In the genomic region with DNA sequence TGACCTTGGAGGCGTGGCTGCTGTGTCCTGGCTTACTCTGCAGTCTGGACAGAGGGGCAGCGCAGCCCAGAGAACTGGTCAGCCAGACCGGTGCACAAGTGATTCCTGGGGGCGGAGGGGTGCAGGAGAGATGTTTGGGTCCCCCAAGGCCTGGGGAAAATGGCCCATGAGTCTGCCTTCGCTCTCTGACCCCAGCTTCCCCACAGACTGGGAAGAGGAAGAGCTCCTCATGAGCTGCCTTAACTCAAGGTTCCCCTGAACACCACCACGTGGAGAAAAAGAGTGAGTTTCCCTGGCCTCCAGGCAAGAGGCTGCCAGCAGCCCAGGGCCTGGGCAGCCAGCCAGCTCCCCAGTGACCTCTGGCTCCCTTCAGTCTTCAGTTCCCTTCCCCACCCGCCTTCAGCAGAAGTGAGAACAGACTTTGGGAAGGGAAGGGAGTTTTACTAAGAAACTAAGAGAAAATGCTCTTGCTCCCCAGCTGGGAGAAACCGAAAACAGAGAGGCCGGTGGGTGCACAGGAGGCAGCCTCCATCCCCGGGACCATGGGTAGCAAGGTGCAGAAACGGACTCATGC, we compare ENCODE assay signal across 8 cellular contexts. TPM values are rescaled to one million over a fixed set of nuclear protein-coding genes. Genes with fewer than 3 reads are reported as not detected.
DNase-seq lines count a peak whose midpoint lies in the region; ATAC-seq and TF ChIP-seq lines count a peak whose summit lies in the region.

No MANE protein-coding gene starts in this region.

- TF ChIP-seq RAD21 in IMR-90 (IDR thresholded peaks at IDR 0.05; ENCODE audit: low read length), result no peak

- H3K27me3 ChIP-seq in BLaER1 treated with 17β-estradiol and CSF1 and Interleukin-3, amounts not matched to agents 10 nM and 100 nM, result no peaks in the 10 kb centered on the region
- no peaks in the 10 kb centered on the region; the same call in 1 of the 2 replicates for H3K27me3 ChIP-seq in IMR-90 (ENCODE audit: control insufficient read depth, insufficient read depth, low read length)
- H3K27me3 ChIP-seq in subcutaneous abdominal adipose tissue (ENCODE audit: control insufficient read depth in 5 of 5, insufficient read depth in 4 of 5, low read length in 5 of 5), result no peaks in the 10 kb centered on the region

- in situ Hi-C loops in IMR-90 (cut with MboI; ENCODE audit: low sequenced_read_pairs), result no loop called here

- POLR2A ChIA-PET in IMR-90 (lab: Charles Lee; ENCODE audit: unreplicated experiment), result interaction anchor here (0.9 kb wide), 1 partner anchor 121 kb away, joined by 3 read pairs; no protein-coding TSS in a partner anchor

- peak overlapping the region in 1 of 2 donors; percentile 71 for H3K27ac Mint-ChIP-seq in stimulated activated naive CD8-positive, alpha-beta T cell treated with anti-CD3 and anti-CD28 coated beads, Interleukin-15, amount 100 ng/mL, for 72 hours

- H3K27me3 Mint-ChIP-seq in stimulated activated naive CD8-positive, alpha-beta T cell treated with anti-CD3 and anti-CD28 coated beads, Interleukin-15, amount 100 ng/mL, for 72 hours, result no peaks in the 10 kb centered on the region

- H3K9ac ChIP-seq in BLaER1 treated with 17β-estradiol and CSF1 and Interleukin-3, amounts not matched to agents 10 nM and 100 nM, result peak overlapping the region in 10 of 11 experiments; percentile 12 to 56 (median 32); a peak in 11 of 22 replicates
- H3K9ac ChIP-seq in IMR-90 (ENCODE audit: low read depth, low read length) (no peak overlapping the region), subcutaneous abdominal adipose tissue (ENCODE audit: low read length in 5 of 5) (peak overlapping the region in 4 of 5 donors; percentile 7 to 57 (median 38))

- H3K9me1 ChIP-seq in IMR-90 (ENCODE audit: insufficient read depth, low read length), result no peaks in the 10 kb centered on the region

- H3K4me2 ChIP-seq in BLaER1 treated with 17β-estradiol and CSF1 and Interleukin-3, amounts not matched to agents 10 nM and 100 nM, result peak overlapping the region; percentile 14 to 92 (median 55); a peak in 20 of 22 replicates
- no peak overlapping the region for H3K4me2 ChIP-seq in IMR-90 (ENCODE audit: low read depth, low read length)

- dilution Hi-C loops in IMR-90 (cut with HindIII; ENCODE audit: low sequenced_read_pairs, unreplicated experiment), result no loop called here

- H3K36me3 ChIP-seq in BLaER1 treated with 17β-estradiol and CSF1 and Interleukin-3, amounts not matched to agents 10 nM and 100 nM, result peaks cover 0 to 22% (median 0%) of the 10 kb centered on the region in 11 experiments; a peak in 9 of 22 replicates
- H3K36me3 ChIP-seq in IMR-90 (ENCODE audit: control insufficient read depth, insufficient read depth, low read length) (no peaks in the 10 kb centered on the region), subcutaneous abdominal adipose tissue (ENCODE audit: control insufficient read depth in 5 of 5, insufficient read depth in 5 of 5, low read length in 5 of 5) (peaks cover 0 to 3% (median 0%) of the 10 kb centered on the region in 5 donors)

- H3K4me3 Mint-ChIP-seq in stimulated activated naive CD8-positive, alpha-beta T cell treated with anti-CD3 and anti-CD28 coated beads, Interleukin-15, amount 100 ng/mL, for 72 hours, result no peak overlapping the region

- CTCF ChIA-PET in IMR-90 (lab: Yijun Ruan, JAX), result interaction anchor here (1.1 kb wide), 1 partner anchor 32 kb away, joined by 5 read pairs; no protein-coding TSS in a partner anchor

- intact Hi-C loops in IMR-90 (cut with micrococcal nuclease), result no loop called here

- no peak for TF ChIP-seq POLR2A in IMR-90 (IDR thresholded peaks at IDR 0.05; ENCODE audit: low read depth, low read length)

- 30% methylated on average over 2 of the region's 11 CpGs; no CpG with 5 or more reads in 1 of the 2 experiments for WGBS in IMR-90 (ENCODE audit: extremely low coverage in 2 of 2, insufficient read length in 1 of 2), 2 experiments

- peaks cover 0 to 44% (median 0%) of the 10 kb centered on the region in 11 experiments; a peak in 9 of 22 replicates for H4K20me1 ChIP-seq in BLaER1 treated with 17β-estradiol and CSF1 and Interleukin-3, amounts not matched to agents 10 nM and 100 nM
- no peaks in the 10 kb centered on the region for H4K20me1 ChIP-seq in IMR-90 (ENCODE audit: insufficient read depth, low read length)

- H2BK20ac ChIP-seq in IMR-90 (ENCODE audit: low read depth, low read length), result no peak overlapping the region

- H2BK120ac ChIP-seq in IMR-90 (ENCODE audit: low read depth, low read length), result no peak overlapping the region

- H3K79me1 ChIP-seq in IMR-90 (ENCODE audit: low read depth in 1 of 2, low read length in 2 of 2), result no peaks in the 10 kb centered on the region

- no peak overlapping the region for H4K5ac ChIP-seq in IMR-90 (ENCODE audit: low read depth, low read length)

- peaks cover 78% of the 10 kb centered on the region for H3K4me1 Mint-ChIP-seq in stimulated activated naive CD8-positive, alpha-beta T cell treated with anti-CD3 and anti-CD28 coated beads, Interleukin-15, amount 100 ng/mL, for 72 hours

- no peaks in the 10 kb centered on the region for H3K9me3 Mint-ChIP-seq in stimulated activated naive CD8-positive, alpha-beta T cell treated with anti-CD3 and anti-CD28 coated beads, Interleukin-15, amount 100 ng/mL, for 72 hours

- no peak overlapping the region for H4K91ac ChIP-seq in IMR-90 (ENCODE audit: insufficient read depth, low read depth, low read length)

- no peak overlapping the region for H3K4ac ChIP-seq in IMR-90 (ENCODE audit: low read depth, low read length)

- DNase-seq in IMR-90 (peak; percentile 76), amygdala (lab: John Stamatoyannopoulos, UW) (peak in 47 of 56 donors; percentile 17 to 80 (median 61)), inferior parietal cortex (ENCODE audit: extremely low spot score) (peak; percentile 65)
- no peak for DNase-seq in stimulated activated naive CD8-positive, alpha-beta T cell treated with anti-CD3 and anti-CD28 coated beads, Interleukin-15, amount 100 ng/mL, for 72 hours

- ATAC-seq in IMR-90 (ENCODE audit: low read depth), result peak; percentile 85
- ATAC-seq in GM21529 (IDR thresholded peaks at IDR 0.05; ENCODE audit: unreplicated experiment), result no peak
- no peak for ATAC-seq in GM18517 (IDR thresholded peaks at IDR 0.05; ENCODE audit: unreplicated experiment)
- ATAC-seq in stimulated activated naive CD8-positive, alpha-beta T cell treated with anti-CD3 and anti-CD28 coated beads, Interleukin-15, amount 100 ng/mL, for 72 hours, result no peak

- H3K27ac ChIP-seq in BLaER1 treated with 17β-estradiol and CSF1 and Interleukin-3, amounts not matched to agents 10 nM and 100 nM, result peak overlapping the region in 10 of 11 experiments; percentile 1 to 66 (median 54); a peak in 16 of 22 replicates
- H3K27ac ChIP-seq in IMR-90 (ENCODE audit: insufficient read depth, low read length) (no peak overlapping the region), subcutaneous abdominal adipose tissue (ENCODE audit: low read depth, low read length) (peak overlapping the region; percentile 86)

- no peak overlapping the region for H3K4me3 ChIP-seq in BLaER1 treated with 17β-estradiol and CSF1 and Interleukin-3, amounts not matched to agents 10 nM and 100 nM
- H3K4me3 ChIP-seq in IMR-90 (ENCODE audit: insufficient read depth, low read depth, low read length) (no peak overlapping the region), subcutaneous abdominal adipose tissue (ENCODE audit: low read depth in 1 of 5, low read length in 5 of 5) (peak overlapping the region in 4 of 5 donors; percentile 9 to 49 (median 29))

- H4K8ac ChIP-seq in IMR-90 (ENCODE audit: low read depth in 2 of 2, low read length in 2 of 2), result no peak overlapping the region

- no peaks in the 10 kb centered on the region for H3K9me3 ChIP-seq in BLaER1 treated with 17β-estradiol and CSF1 and Interleukin-3, amounts not matched to agents 10 nM and 100 nM (replicated peaks in 1 of 11)
- H3K9me3 ChIP-seq in IMR-90 (ENCODE audit: control insufficient read depth, insufficient read depth, low read length) (no peaks in the 10 kb centered on the region), subcutaneous abdominal adipose tissue (ENCODE audit: control insufficient read depth in 5 of 5, low read length in 5 of 5) (no peaks in the 10 kb centered on the region)

- TF ChIP-seq CTCF in IMR-90 (conservative IDR thresholded peaks at IDR 0.05; ENCODE audit: low read depth, low read length), result 0 out of 2 replicates have a peak, but pooled peaks have one; percentile 3

- H3K56ac ChIP-seq in IMR-90 (ENCODE audit: extremely low read depth, insufficient read depth, low read length), result no peak overlapping the region

- no peak overlapping the region for H2AK9ac ChIP-seq in IMR-90 (replicated peaks; ENCODE audit: low read depth, low read length, poor library complexity)

- no peak overlapping the region for H3K18ac ChIP-seq in IMR-90 (ENCODE audit: low read depth, low read length)

- no peak overlapping the region for H2BK5ac ChIP-seq in IMR-90 (ENCODE audit: low read depth, low read length, poor library complexity, severe bottlenecking)

- H2AK5ac ChIP-seq in IMR-90 (ENCODE audit: low read depth, low read length), result no peak overlapping the region

- BruUV-seq in IMR-90 (replicated peaks; lab: Mats Ljungman, UMichigan), result no TSS peak

- H2BK15ac ChIP-seq in IMR-90 (ENCODE audit: low read depth, low read length), result no peak overlapping the region

- peak overlapping the region; percentile 2 for H2AFZ ChIP-seq in IMR-90 (replicated peaks; ENCODE audit: low read length, poor library complexity)

- peaks cover 52 to 90% (median 65%) of the 10 kb centered on the region in 10 experiments for H3K4me1 ChIP-seq in BLaER1 treated with 17β-estradiol and CSF1 and Interleukin-3, amounts not matched to agents 10 nM and 100 nM
- H3K4me1 ChIP-seq in IMR-90 (ENCODE audit: control insufficient read depth, insufficient read depth, low read length) (peaks cover 3% of the 10 kb centered on the region; the same call in 1 of the 2 replicates), subcutaneous abdominal adipose tissue (ENCODE audit: control insufficient read depth in 5 of 5, insufficient read depth in 5 of 5, low read length in 5 of 5) (peaks cover 17 to 60% (median 49%) of the 10 kb centered on the region in 5 donors)

- H3K14ac ChIP-seq in IMR-90 (replicated peaks; ENCODE audit: low read depth, low read length), result no peak overlapping the region

- no peak overlapping the region for H3K23ac ChIP-seq in IMR-90 (ENCODE audit: low read depth, low read length)

RNA-seq across cellular contexts. Expression of a gene that starts 2.0 kb away (rescaled TPM):
- total RNA-seq in IMR-90 (2012; rRNA removed), result not detected in 2 replicates
- not detected in 2 replicates for polyA plus RNA-seq in IMR-90 (2012; rRNA removed)
- not detected in 2 replicates for polyA plus RNA-seq in IMR-90 (2012; cell fraction: cytosol; rRNA removed)
- polyA plus RNA-seq in IMR-90 (2012; cell fraction: nucleus; rRNA removed; ENCODE audit: low replicate concordance), result not detected in 2 replicates

RNA-seq across cellular contexts. Expression of a gene that starts 13.7 kb away (rescaled TPM):
- not detected in 2 replicates for total RNA-seq in IMR-90 (2012; rRNA removed)
- not detected in 2 replicates for polyA plus RNA-seq in IMR-90 (2012; rRNA removed)
- not detected in 2 replicates for polyA plus RNA-seq in IMR-90 (2012; cell fraction: cytosol; rRNA removed)
- polyA plus RNA-seq in IMR-90 (2012; cell fraction: nucleus; rRNA removed; ENCODE audit: low replicate concordance), result 0.01 TPM in 1 of 2 replicates, not detected in the other

RNA-seq across cellular contexts. Expression of a gene that starts 15.7 kb away (rescaled TPM):
- 0.28 TPM in 1 of 2 replicates, not detected in the other for total RNA-seq in IMR-90 (2012; rRNA removed)
- polyA plus RNA-seq in IMR-90 (2012; rRNA removed), result 0.19 and 0.32 TPM in 2 replicates
- 0.03 and 0.25 TPM in 2 replicates for polyA plus RNA-seq in IMR-90 (2012; cell fraction: cytosol; rRNA removed)
- 0.63 and 1.1 TPM in 2 replicates for polyA plus RNA-seq in IMR-90 (2012; cell fraction: nucleus; rRNA removed; ENCODE audit: low replicate concordance)

RNA-seq across cellular contexts. Expression of a gene that starts 24.1 kb away (rescaled TPM):
- 11.1 and 14.7 TPM in 2 replicates for total RNA-seq in IMR-90 (2012; rRNA removed)
- polyA plus RNA-seq in IMR-90 (2012; rRNA removed), result 63.1 and 77.3 TPM in 2 replicates
- 38.9 and 89.5 TPM in 2 replicates for polyA plus RNA-seq in IMR-90 (2012; cell fraction: cytosol; rRNA removed)
- 27.9 and 43.7 TPM in 2 replicates for polyA plus RNA-seq in IMR-90 (2012; cell fraction: nucleus; rRNA removed; ENCODE audit: low replicate concordance)

RNA-seq across cellular contexts. Expression of a gene that starts 42.6 kb away (rescaled TPM):
- total RNA-seq in IMR-90 (2012; rRNA removed), result 109 and 219 TPM in 2 replicates
- 150 and 181 TPM in 2 replicates for polyA plus RNA-seq in IMR-90 (2012; rRNA removed)
- 133 and 160 TPM in 2 replicates for polyA plus RNA-seq in IMR-90 (2012; cell fraction: cytosol; rRNA removed)
- 27.2 and 110 TPM in 2 replicates for polyA plus RNA-seq in IMR-90 (2012; cell fraction: nucleus; rRNA removed; ENCODE audit: low replicate concordance)

Comparison
In these comparisons a context has a peak if more than half of its experiments do, and no peak if none do; other contexts are left out.
1. H3K4me3 ChIP-seq: peak in subcutaneous abdominal adipose tissue (4 of 5); none in BLaER1 treated with 17β-estradiol and CSF1 and Interleukin-3, amounts not matched to agents 10 nM and 100 nM (0 of 10) and IMR-90 (single experiment).
2. DNase-seq: peak in IMR-90 (single experiment), amygdala (47 of 56) and inferior parietal cortex (single experiment); none in stimulated activated naive CD8-positive, alpha-beta T cell treated with anti-CD3 and anti-CD28 coated beads, Interleukin-15, amount 100 ng/mL, for 72 hours (0 of 2).